In genomic region chrX:71532753-71533425, GRCh38 we compare ENCODE assay signal across 8 cellular contexts. TPM values are rescaled to one million over a fixed set of nuclear protein-coding genes. Genes with fewer than 3 reads are reported as not detected.
DNase-seq lines count a peak whose midpoint lies in the region; ATAC-seq and TF ChIP-seq lines count a peak whose summit lies in the region.

Gene OGT (plus strand): TSS chrX:71533104. CDS start chrX:71533300, 196 bp downstream.

- peaks cover 4% of the 10 kb centered on the region for H3K36me3 ChIP-seq in CD8-positive, alpha-beta memory T cell (ENCODE audit: insufficient read depth, low read length)
- no peaks in the 10 kb centered on the region for H3K36me3 ChIP-seq in lung (ENCODE audit: control insufficient read depth in 2 of 2, insufficient read depth in 2 of 2, low read length in 2 of 2)

- H3K27ac Mint-ChIP-seq in CD8-positive, alpha-beta memory T cell: peak within 1 kb of the TSS; percentile 94 to 98 (median 96)

- 0 to 27% methylated on average over 45 to 47 of the region's 47 CpGs for WGBS in lung, 2 donors

- peaks cover 0 to 40% (median 0%) of the 10 kb centered on the region in 3 donors for H3K36me3 Mint-ChIP-seq in CD8-positive, alpha-beta memory T cell

- peaks cover 17% of the 10 kb centered on the region for H3K4me1 ChIP-seq in CD8-positive, alpha-beta memory T cell (ENCODE audit: insufficient read depth, low read length)
- H3K4me1 ChIP-seq in lung (ENCODE audit: control insufficient read depth in 2 of 2, insufficient read depth in 2 of 2, low read length in 2 of 2): peaks cover 0 to 2% of the 10 kb centered on the region in 2 donors

- no peaks in the 10 kb centered on the region for H3K9me3 ChIP-seq in CD8-positive, alpha-beta memory T cell (ENCODE audit: low read length)
- H3K9me3 ChIP-seq in lung (ENCODE audit: control insufficient read depth in 2 of 2, insufficient read depth in 1 of 2, low read length in 1 of 2): peaks cover 0 to 14% of the 10 kb centered on the region in 2 donors

- CTCF ChIA-PET in CD8-positive, alpha-beta memory T cell (lab: Charles Lee): interaction anchor here (1.2 to 1.9 kb wide), 4 partner anchors 39 to 421 kb away, joined by 3 to 6 read pairs (median 4); partner anchors contain the start of gene IL2RG

- H3K4me3 ChIP-seq in CD8-positive, alpha-beta memory T cell (ENCODE audit: low read length): peak within 1 kb of the TSS; percentile 96
- H3K4me3 ChIP-seq in lung: peak within 1 kb of the TSS; percentile 70

- peaks cover 0 to 4% (median 0%) of the 10 kb centered on the region in 5 donors for H3K9me3 Mint-ChIP-seq in CD8-positive, alpha-beta memory T cell

- H3K4me3 Mint-ChIP-seq in CD8-positive, alpha-beta memory T cell: peak within 1 kb of the TSS; percentile 94 to 100 (median 97)

- DNase-seq in CD8-positive, alpha-beta memory T cell: peak; percentile 84 to 97 (median 92)
- DNase-seq in HT-29 (ENCODE audit: low spot score): peak; percentile 96
- DNase-seq in NK-92 treated with Interleukin-12 subunit alpha and Interleukin-12 subunit beta, amount 100 ng/mL, for 24 hours (lab: John Stamatoyannopoulos, UW): peak; percentile 89
- DNase-seq in activated CD8-positive, alpha-beta memory T cell treated with anti-CD3 and anti-CD28 coated beads for 24 hours: peak; percentile 91
- peak; percentile 87 for DNase-seq in effector CD8-positive, alpha-beta T cell (lab: John Stamatoyannopoulos, UW)
- DNase-seq in lung (ENCODE audit: low spot score): peak; percentile 94
- peak; percentile 79 to 92 (median 86) for DNase-seq in stimulated activated CD4-positive, alpha-beta T cell treated with anti-CD3 and anti-CD28 coated beads, TNF-alpha, amount 100 ng/mL, for 24 hours (ENCODE audit: low read depth in 3 of 3)

- H3K27me3 ChIP-seq in CD8-positive, alpha-beta memory T cell (ENCODE audit: insufficient read depth, low read length, poor library complexity, severe bottlenecking): no peaks in the 10 kb centered on the region
- no peaks in the 10 kb centered on the region for H3K27me3 ChIP-seq in lung (ENCODE audit: control insufficient read depth, insufficient read depth)

- no peak for TF ChIP-seq CTCF in lung (IDR thresholded peaks at IDR 0.05; ENCODE audit: control extremely low read depth, extremely low read depth)

- H3K27me3 Mint-ChIP-seq in CD8-positive, alpha-beta memory T cell: peaks cover 0 to 14% of the 10 kb centered on the region in 2 donors

- peaks cover 19 to 34% (median 27%) of the 10 kb centered on the region in 3 donors for H3K4me1 Mint-ChIP-seq in CD8-positive, alpha-beta memory T cell

- POLR2A ChIA-PET in CD8-positive, alpha-beta memory T cell (lab: Charles Lee): interaction anchor here (0.6 to 4.0 kb wide), 15 partner anchors 10 to 351 kb away, joined by 3 to 20 read pairs (median 4); partner anchors contain the start of genes CXCR3, NONO and TAF1

- ATAC-seq in GM19468 (IDR thresholded peaks at IDR 0.05; ENCODE audit: extremely low read depth, unreplicated experiment): peak; percentile 82
- ATAC-seq in lung (ENCODE audit: insufficient read depth, low FRiP score): peak; percentile 84

- H3K27ac ChIP-seq in CD8-positive, alpha-beta memory T cell (ENCODE audit: low read depth, low read length): peak within 1 kb of the TSS; percentile 89
- H3K27ac ChIP-seq in lung (ENCODE audit: low read depth in 1 of 2, low read length in 1 of 2): peak within 1 kb of the TSS; percentile 86 to 92

RNA-seq across cellular contexts. Expression of gene OGT, which starts in this region (rescaled TPM):
- total RNA-seq in CD8-positive, alpha-beta memory T cell: 100 to 1,000 TPM; 211 to 216 TPM
- polyA plus RNA-seq in CD8-positive, alpha-beta memory T cell: 35.6 TPM
- total RNA-seq in HT-29 (2014; rRNA removed; shearing (Covaris generic)): 87.4 and 97.9 TPM in 2 replicates
- 100 to 1,000 TPM in 1 of 2 donors, 10 to 100 TPM in 1; 91.3 to 385 TPM for total RNA-seq in lung
- 10 to 100 TPM; 32.3 to 54.2 TPM for polyA plus RNA-seq in lung

Comparison
In these comparisons a context has a peak if more than half of its experiments do, and no peak if none do; other contexts are left out.
1. Peak in every context shown above with its lines: DNase-seq, ATAC-seq, H3K4me3 ChIP-seq and H3K27ac ChIP-seq.